Comparison of ENCODE assay signal across 15 cellular contexts in genomic region chr14:60106341-60106740, GRCh38. TPM values are rescaled to one million over a fixed set of nuclear protein-coding genes. Genes with fewer than 3 reads are reported as not detected.
DNase-seq lines count a peak whose midpoint lies in the region; ATAC-seq and TF ChIP-seq lines count a peak whose summit lies in the region.
"Had no signal": no experiment of that assay in that cellular context is flagged by ENCODE, and none has a peak within 500 bp of the region (broad histone marks: within the 10 kb centered on the region; RNA-seq: fewer than 3 reads in every experiment).

No MANE protein-coding gene starts in this region.

- CTCF ChIA-PET in Caco-2 (lab: Charles Lee), result no interaction called here

- H3K4me2 ChIP-seq in GM23338, result no peak overlapping the region
- H3K4me2 ChIP-seq: SK-N-SH had no signal

- BruUV-seq in Caco-2 (replicated peaks; lab: Mats Ljungman, UMichigan), result no TSS peak

- TF ChIP-seq CTCF in astrocyte of the cerebellum (IDR thresholded peaks at IDR 0.05; ENCODE audit: low read depth, low read length, missing control alignments) (no peak), Caco-2 (IDR thresholded peaks at IDR 0.05; ENCODE audit: insufficient read depth in 1 of 2, low read depth in 1 of 2, low read length in 1 of 2, severe bottlenecking in 1 of 2, unreplicated experiment in 1 of 2) (no peak), GM23338 (conservative IDR thresholded peaks at IDR 0.05; ENCODE audit: low read depth in 2 of 2) (no peak)

- intact Hi-C loops in left ventricle myocardium superior (cut with micrococcal nuclease) (no loop called here), sciatic nerve (cut with DNase I) (no loop called here), Caco-2 (cut with micrococcal nuclease; ENCODE audit: unreplicated experiment) (no loop called here)

- H3K4me1 Mint-ChIP-seq in Caco-2 (ENCODE audit: low read depth, unreplicated experiment) (peaks cover 7% of the 10 kb centered on the region), GM23338 (peaks cover 14% of the 10 kb centered on the region; the same call in 2 of the 3 replicates)

- H3K27me3 ChIP-seq in Caco-2 (replicated peaks; ENCODE audit: control insufficient read depth, insufficient read depth, low read length) (no peaks in the 10 kb centered on the region), GM23338 (ENCODE audit: insufficient read depth) (no peaks in the 10 kb centered on the region)
- H3K27me3 ChIP-seq: MG63, vagina had no signal

- H3K9me2 ChIP-seq in GM23338 (ENCODE audit: insufficient read depth), result peaks cover 5% of the 10 kb centered on the region; the same call in 1 of the 2 replicates
- H3K9me2 ChIP-seq: SK-N-SH had no signal

- H3K36me3 Mint-ChIP-seq in Caco-2 (ENCODE audit: insufficient read depth, unreplicated experiment) (peaks cover 35% of the 10 kb centered on the region), GM23338 (ENCODE audit: low read depth) (peaks cover 27% of the 10 kb centered on the region; the same call in 2 of the 3 replicates)

- H3K27me3 Mint-ChIP-seq in Caco-2 (ENCODE audit: insufficient read depth, unreplicated experiment), result no peaks in the 10 kb centered on the region
- H3K27me3 Mint-ChIP-seq in GM23338 (ENCODE audit: insufficient read depth, low read depth, poor library complexity), result no peaks in the 10 kb centered on the region

- H3K9me3 Mint-ChIP-seq in Caco-2 (ENCODE audit: unreplicated experiment) (no peaks in the 10 kb centered on the region), GM23338 (no peaks in the 10 kb centered on the region)

- DNase-seq in HCEC 1CT (peak; percentile 81), astrocyte of the cerebellum (ENCODE audit: low read depth) (peak; percentile 48), left ventricle myocardium superior (no peak), sciatic nerve (ENCODE audit: low spot score) (no peak), Caco-2 (no peak), GM23338 (ENCODE audit: low spot score) (no peak)
- DNase-seq in stimulated activated naive CD8-positive, alpha-beta T cell treated with anti-CD3 and anti-CD28 coated beads, Interleukin-15, Interleukin-2, amounts not matched to agents 100 U/mL and 50 U/mL, for 24 hours, result no peak
- DNase-seq: activated CD4-positive, CD25-positive, alpha-beta regulatory T cell treated with anti-CD3 and anti-CD28 coated beads, Interleukin-2, amount 50 U/mL, for 72 hours; dermis blood vessel endothelial cell; MG63; NCI-H446 treated with DMSO at 0.1 percent for 48 hours; SK-N-SH; stimulated activated CD8-positive, alpha-beta memory T cell treated with anti-CD3 and anti-CD28 coated beads, Interleukin-4, amount 100 ng/mL, for 48 hours had no signal

- ATAC-seq in left ventricle myocardium superior (peak; percentile 66), sciatic nerve (peak; percentile 64), GM23338 (no peak), GM18873 (IDR thresholded peaks at IDR 0.05; ENCODE audit: low FRiP score, unreplicated experiment) (no peak)
- ATAC-seq in stimulated activated naive CD8-positive, alpha-beta T cell treated with anti-CD3 and anti-CD28 coated beads, Interleukin-15, Interleukin-2, amounts not matched to agents 100 U/mL and 50 U/mL, for 24 hours, result no peak

- H3K27ac Mint-ChIP-seq in Caco-2 (ENCODE audit: unreplicated experiment) (no peak overlapping the region), GM23338 (no peak overlapping the region)

- H3F3A ChIP-seq in GM23338 (replicated peaks; ENCODE audit: low read depth), result no peaks in the 10 kb centered on the region

- H3K4me1 ChIP-seq in Caco-2, result no peaks in the 10 kb centered on the region; the same call in 1 of the 2 replicates
- H3K4me1 ChIP-seq in GM23338 (ENCODE audit: insufficient read depth), result peaks cover 17% of the 10 kb centered on the region

- H3K79me2 ChIP-seq in GM23338 (replicated peaks; ENCODE audit: insufficient read depth), result peaks cover 85% of the 10 kb centered on the region

- H4K20me1 ChIP-seq in GM23338 (replicated peaks; ENCODE audit: insufficient read depth), result peaks cover 3% of the 10 kb centered on the region

- H3K4me3 ChIP-seq in astrocyte of the cerebellum (ENCODE audit: low read depth, low read length) (no peak overlapping the region), Caco-2 (ENCODE audit: low read depth, low read length) (no peak overlapping the region), GM23338 (no peak overlapping the region)
- H3K4me3 ChIP-seq: MG63, vagina had no signal

- H3K36me3 ChIP-seq in Caco-2 (ENCODE audit: control insufficient read depth, insufficient read depth, low read length) (0 out of 2 replicates have a peak, but pooled peaks cover 1% of the 10 kb centered on the region), GM23338 (ENCODE audit: insufficient read depth) (peaks cover 6% of the 10 kb centered on the region; the same call in 1 of the 2 replicates)
- H3K36me3 ChIP-seq: vagina had no signal

- no peak overlapping the region for H3K27ac ChIP-seq in GM23338 (ENCODE audit: low read depth)
- H3K27ac ChIP-seq: vagina had no signal

- in situ Hi-C loops in astrocyte of the cerebellum (cut with HindIII; ENCODE audit: low sequenced_read_pairs), result no loop called here

- H3K4me3 Mint-ChIP-seq in Caco-2 (ENCODE audit: unreplicated experiment), result no peak overlapping the region
- H3K4me3 Mint-ChIP-seq in GM23338, result no peak overlapping the region

- no peak overlapping the region for H2AFZ ChIP-seq in GM23338

- POLR2A ChIA-PET in Caco-2 (lab: Charles Lee), result no interaction called here

- no peaks in the 10 kb centered on the region for H3K9me3 ChIP-seq in Caco-2
- H3K9me3 ChIP-seq: MG63, SK-N-SH, vagina had no signal

TF ChIP-seq in GM23338, 12 proteins besides CTCF, POLR2A, EP300 and RAD21 (continues in another document):
- TF ChIP-seq EZH2phosphoT487 (IDR thresholded peaks at IDR 0.05; ENCODE audit: unreplicated experiment), result no peak
- TF ChIP-seq ZNF114 (CRISPR knock-in tag; IDR thresholded peaks at IDR 0.05), result no peak
- no peak for TF ChIP-seq JUNB (IDR thresholded peaks at IDR 0.05; ENCODE audit: unreplicated experiment)
- TF ChIP-seq ZNF331 (CRISPR knock-in tag; IDR thresholded peaks at IDR 0.05; ENCODE audit: low read depth), result no peak
- no peak for TF ChIP-seq CREB1 (CRISPR knock-in tag; IDR thresholded peaks at IDR 0.05; ENCODE audit: low read depth)
- TF ChIP-seq ETS1 (IDR thresholded peaks at IDR 0.05), result no peak
- TF ChIP-seq POLR2AphosphoS5 (IDR thresholded peaks at IDR 0.05; ENCODE audit: low read depth), result no peak
- no peak for TF ChIP-seq REST (IDR thresholded peaks at IDR 0.05; ENCODE audit: unreplicated experiment)
- TF ChIP-seq STAT1 (IDR thresholded peaks at IDR 0.05; ENCODE audit: unreplicated experiment), result no peak
- no peak for TF ChIP-seq NANOG (IDR thresholded peaks at IDR 0.05; ENCODE audit: borderline replicate concordance)
- TF ChIP-seq EZH2 (IDR thresholded peaks at IDR 0.05; ENCODE audit: low read depth, unreplicated experiment), result no peak

RNA-seq across cellular contexts. Expression of gene PCNX4, which starts 14.6 kb away (rescaled TPM):
- total RNA-seq in left ventricle myocardium superior (23.2 TPM), sciatic nerve (55.4 TPM), Caco-2 (2022) (69.4 and 72.7 TPM in 2 replicates)
- total RNA-seq in GM23338 (2014; rRNA removed; shearing (Covaris generic)), result 77.5 and 99.9 TPM in 2 replicates
- 20.8 and 22.9 TPM in 2 replicates for polyA plus RNA-seq in GM23338 (2016; fragmentation: Nextera tagmentation; extraction: Ambion mirVana)

RNA-seq across cellular contexts. Expression of gene DHRS7, which starts 58.9 kb away (rescaled TPM):
- total RNA-seq in left ventricle myocardium superior, result 34.2 TPM
- 73.5 TPM for total RNA-seq in sciatic nerve
- 61.6 and 65.6 TPM in 2 replicates for total RNA-seq in Caco-2 (2022)
- 39.3 and 46.4 TPM in 2 replicates for total RNA-seq in GM23338 (2014; rRNA removed; shearing (Covaris generic))
- 34.4 and 39.4 TPM in 2 replicates for polyA plus RNA-seq in GM23338 (2016; fragmentation: Nextera tagmentation; extraction: Ambion mirVana)

Comparison
In these comparisons a context has a peak if more than half of its experiments do, and no peak if none do; other contexts are left out.
1. DNase-seq: peak in HCEC 1CT (single experiment) and astrocyte of the cerebellum (single experiment); none in left ventricle myocardium superior (single experiment), sciatic nerve (single experiment), Caco-2 (0 of 2), GM23338 (single experiment) and stimulated activated naive CD8-positive, alpha-beta T cell treated with anti-CD3 and anti-CD28 coated beads, Interleukin-15, Interleukin-2, amounts not matched to agents 100 U/mL and 50 U/mL, for 24 hours (single experiment).
2. ATAC-seq: peak in left ventricle myocardium superior (single experiment) and sciatic nerve (single experiment); none in GM23338 (single experiment), GM18873 (single experiment) and stimulated activated naive CD8-positive, alpha-beta T cell treated with anti-CD3 and anti-CD28 coated beads, Interleukin-15, Interleukin-2, amounts not matched to agents 100 U/mL and 50 U/mL, for 24 hours (single experiment).